15 cellular contexts compared by ENCODE assay signal in genomic region chr18:52228158-52228557, GRCh38.
DNase-seq lines count a peak whose midpoint lies in the region; TF ChIP-seq lines count a peak whose summit lies in the region.
"Had no signal": no experiment of that assay in that cellular context is flagged by ENCODE, and none has a peak within 500 bp of the region (broad histone marks: within the 10 kb centered on the region; RNA-seq: fewer than 3 reads in every experiment).

No MANE protein-coding gene starts in this region.

- no CpG with 5 or more reads among the region's 3 CpGs for WGBS in H9 (ENCODE audit: extremely low coverage, insufficient read length, low lambda C conversion rate)
- WGBS in mesendoderm (ENCODE audit: extremely low coverage, insufficient coverage, low lambda C conversion rate): no CpG with 5 or more reads among the region's 3 CpGs

- H3K4me3 Mint-ChIP-seq in H9: peak overlapping the region in 1 of 2 experiments; percentile 27; a peak in 1 of 5 replicates
- H3K4me3 Mint-ChIP-seq: B cell; CD4-positive, alpha-beta T cell had no signal

- H3K27me3 ChIP-seq in H9 (ENCODE audit: insufficient read depth, low read length) (no peaks in the 10 kb centered on the region), NT2/D1 (ENCODE audit: insufficient read depth, insufficient read length) (no peaks in the 10 kb centered on the region), mesendoderm (ENCODE audit: insufficient read depth, low read length, poor library complexity) (no peaks in the 10 kb centered on the region)

- H2BK15ac ChIP-seq in H9 (ENCODE audit: low read depth, low read length) (no peak overlapping the region), mesendoderm (replicated peaks; ENCODE audit: low read depth) (no peak overlapping the region)

- H4K8ac ChIP-seq in H9 (replicated peaks; ENCODE audit: insufficient read length, low read depth, low read length) (no peak overlapping the region), mesendoderm (ENCODE audit: low read depth, low read length) (no peak overlapping the region)

- no peak overlapping the region for H2BK12ac ChIP-seq in H9 (ENCODE audit: insufficient read length, low read depth, low read length)

- H3K23ac ChIP-seq in H9 (ENCODE audit: insufficient read length, low read depth, low read length): no peak overlapping the region
- no peak overlapping the region for H3K23ac ChIP-seq in mesendoderm (ENCODE audit: low read length)

- H3K9me3 ChIP-seq in H9 (ENCODE audit: control insufficient read depth, low read depth, low read length): no peaks in the 10 kb centered on the region
- no peaks in the 10 kb centered on the region for H3K9me3 ChIP-seq in NT2/D1 (ENCODE audit: insufficient read depth, low read length)

- H3K36me3 ChIP-seq in NT2/D1 (ENCODE audit: insufficient read depth, insufficient read length, low read length): no peaks in the 10 kb centered on the region
- H3K36me3 ChIP-seq in mesendoderm (ENCODE audit: control insufficient read depth, insufficient read depth, low read length): no peaks in the 10 kb centered on the region

- peaks cover 0 to 4% (median 0%) of the 10 kb centered on the region in 3 experiments; a peak in 1 of 7 replicates for H3K36me3 Mint-ChIP-seq in H9 (ENCODE audit: insufficient read depth in 1 of 3, low read depth in 3 of 3)

- H3K79me1 ChIP-seq in H9 (ENCODE audit: insufficient read depth, low read depth, low read length, poor library complexity, severe bottlenecking) (no peaks in the 10 kb centered on the region), mesendoderm (ENCODE audit: low read length) (no peaks in the 10 kb centered on the region)

- H3K4me3 ChIP-seq in NT2/D1 (ENCODE audit: insufficient read length, low read depth) (no peak overlapping the region), mesendoderm (ENCODE audit: low read length) (no peak overlapping the region)

- H3K27me3 Mint-ChIP-seq in H9 (ENCODE audit: low read depth): no peaks in the 10 kb centered on the region
- H3K27me3 Mint-ChIP-seq: B cell; CD4-positive, alpha-beta T cell had no signal

- no peaks in the 10 kb centered on the region for H3K79me2 ChIP-seq in H9 (ENCODE audit: insufficient read depth, low read length)
- H3K79me2 ChIP-seq in mesendoderm (ENCODE audit: control insufficient read depth, insufficient read depth, low read length): no peaks in the 10 kb centered on the region

- H4K91ac ChIP-seq in H9 (ENCODE audit: insufficient read length, low read depth, low read length): no peak overlapping the region

- H3K27ac Mint-ChIP-seq in H9: peak overlapping the region; percentile 26 to 77 (median 46); a peak in 4 of 7 replicates
- H3K27ac Mint-ChIP-seq: B cell; CD4-positive, alpha-beta T cell had no signal

- H3K4ac ChIP-seq in H9 (ENCODE audit: low read depth, low read length): no peak overlapping the region
- H3K4ac ChIP-seq in mesendoderm (ENCODE audit: low read depth, low read length): no peak overlapping the region

- H2BK5ac ChIP-seq in H9 (ENCODE audit: insufficient read length, low read length) (no peak overlapping the region), mesendoderm (ENCODE audit: low read length) (no peak overlapping the region)

- no peak overlapping the region for H3K14ac ChIP-seq in H9 (ENCODE audit: insufficient read depth, low read length)

- H2BK120ac ChIP-seq in H9 (ENCODE audit: low read depth, low read length, poor library complexity, severe bottlenecking) (no peak overlapping the region), mesendoderm (ENCODE audit: low read depth, low read length) (no peak overlapping the region)

- no peak overlapping the region for H3K18ac ChIP-seq in H9 (ENCODE audit: insufficient read length, low read depth, low read length)
- H3K18ac ChIP-seq in mesendoderm (ENCODE audit: low read length): no peak overlapping the region

- H2AK5ac ChIP-seq in H9 (ENCODE audit: insufficient read length, low read length) (no peak overlapping the region), mesendoderm (ENCODE audit: low read length) (no peak overlapping the region)

- H2BK20ac ChIP-seq in H9 (ENCODE audit: low read depth, low read length, poor library complexity, severe bottlenecking): no peak overlapping the region

- no peak overlapping the region for H4K5ac ChIP-seq in H9 (ENCODE audit: insufficient read length, low read depth, low read length)
- no peak overlapping the region for H4K5ac ChIP-seq in mesendoderm (ENCODE audit: low read length)

- H3K4me1 ChIP-seq in H9 (ENCODE audit: insufficient read depth, low read length) (no peaks in the 10 kb centered on the region), NT2/D1 (ENCODE audit: insufficient read depth, insufficient read length) (no peaks in the 10 kb centered on the region), mesendoderm (ENCODE audit: control insufficient read depth, low read depth, low read length) (no peaks in the 10 kb centered on the region)

- no peak for TF ChIP-seq CTCF in H9 (conservative IDR thresholded peaks at IDR 0.05)

- H2AFZ ChIP-seq in H9 (ENCODE audit: low read length): no peak overlapping the region

- H3K4me2 ChIP-seq in H9 (ENCODE audit: insufficient read depth, insufficient read length, low read length): no peak overlapping the region
- H3K4me2 ChIP-seq in mesendoderm (ENCODE audit: low read length): no peak overlapping the region

- H4K20me1 ChIP-seq in H9 (ENCODE audit: control insufficient read depth, insufficient read depth, insufficient read length): no peaks in the 10 kb centered on the region

- no peak overlapping the region for H3K27ac ChIP-seq in H9 (ENCODE audit: insufficient read length, low read depth, low read length)
- H3K27ac ChIP-seq in mesendoderm (ENCODE audit: low read depth, low read length): no peak overlapping the region

- H3K23me2 ChIP-seq in H9 (ENCODE audit: insufficient read length, low read depth, low read length, poor library complexity, severe bottlenecking): no peaks in the 10 kb centered on the region

- H3K56ac ChIP-seq in H9 (ENCODE audit: insufficient read length, low read depth, low read length): no peak overlapping the region
- no peak overlapping the region for H3K56ac ChIP-seq in mesendoderm (ENCODE audit: low read length)

- DNase-seq in H9 (no peak), NT2/D1 (ENCODE audit: low read depth, low spot score) (peak; percentile 16), iPS DF 4.7 (ENCODE audit: extremely low read depth, low spot score) (peak; percentile 25), ureter (ENCODE audit: low spot score) (no peak), mesendoderm (no peak), dermis blood vessel endothelial cell (no peak)
- DNase-seq in effector CD4-positive, alpha-beta T cell: no peak
- DNase-seq: ACHN; C1 segment of cervical spinal cord; CD4-positive, alpha-beta T cell; DMS79 treated with DMSO at 0.1 percent for 48 hours; EL; GDM1; H7 had no signal

- H3K9me3 Mint-ChIP-seq in H9: no peaks in the 10 kb centered on the region; a peak in 2 of 5 replicates
- H3K9me3 Mint-ChIP-seq: CD4-positive, alpha-beta T cell had no signal

- no peak overlapping the region for H3T11ph ChIP-seq in H9 (ENCODE audit: low read length)

- H3K9ac ChIP-seq in H9 (ENCODE audit: extremely low read depth, insufficient read length, low read length) (no peak overlapping the region), NT2/D1 (ENCODE audit: insufficient read length, low read depth) (no peak overlapping the region), mesendoderm (ENCODE audit: low read length) (no peak overlapping the region)

- peaks cover 10 to 14% of the 10 kb centered on the region in 2 experiments for H3K4me1 Mint-ChIP-seq in H9
- H3K4me1 Mint-ChIP-seq: B cell had no signal

Comparison
In these comparisons a context has a peak if more than half of its experiments do, and no peak if none do; other contexts are left out.
1. DNase-seq: peak in NT2/D1 (single experiment) and iPS DF 4.7 (single experiment); none in H9 (single experiment), ureter (single experiment), mesendoderm (single experiment), effector CD4-positive, alpha-beta T cell (single experiment) and dermis blood vessel endothelial cell (single experiment).